Comparison of ENCODE assay signal across 2 cellular contexts in the genomic region with DNA sequence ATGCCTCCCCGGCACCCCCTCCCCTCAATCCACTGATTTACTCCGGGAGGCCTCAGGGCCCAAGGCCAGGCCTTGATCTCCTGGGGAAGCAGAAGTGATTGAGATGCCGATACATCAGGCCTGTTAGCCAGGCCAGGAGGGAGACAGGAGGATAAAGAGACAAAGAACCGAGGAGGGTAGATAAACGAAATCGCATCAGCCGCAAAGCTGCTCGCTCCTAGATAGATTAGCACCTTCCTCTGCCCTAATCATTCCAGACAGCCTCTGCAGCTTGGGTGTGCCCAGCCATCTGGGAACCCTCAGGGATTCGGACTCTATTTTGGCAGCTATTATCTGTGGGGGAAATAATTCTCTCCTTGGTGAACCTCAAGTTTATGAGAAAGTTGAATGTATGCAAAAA.
TF ChIP-seq lines count a peak whose summit lies in the region.

No MANE protein-coding gene starts in this region.

TF ChIP-seq in HEK293, 187 proteins besides CTCF, POLR2A, EP300 and RAD21 (continued from another document):
- TF ChIP-seq, protein P1, sequence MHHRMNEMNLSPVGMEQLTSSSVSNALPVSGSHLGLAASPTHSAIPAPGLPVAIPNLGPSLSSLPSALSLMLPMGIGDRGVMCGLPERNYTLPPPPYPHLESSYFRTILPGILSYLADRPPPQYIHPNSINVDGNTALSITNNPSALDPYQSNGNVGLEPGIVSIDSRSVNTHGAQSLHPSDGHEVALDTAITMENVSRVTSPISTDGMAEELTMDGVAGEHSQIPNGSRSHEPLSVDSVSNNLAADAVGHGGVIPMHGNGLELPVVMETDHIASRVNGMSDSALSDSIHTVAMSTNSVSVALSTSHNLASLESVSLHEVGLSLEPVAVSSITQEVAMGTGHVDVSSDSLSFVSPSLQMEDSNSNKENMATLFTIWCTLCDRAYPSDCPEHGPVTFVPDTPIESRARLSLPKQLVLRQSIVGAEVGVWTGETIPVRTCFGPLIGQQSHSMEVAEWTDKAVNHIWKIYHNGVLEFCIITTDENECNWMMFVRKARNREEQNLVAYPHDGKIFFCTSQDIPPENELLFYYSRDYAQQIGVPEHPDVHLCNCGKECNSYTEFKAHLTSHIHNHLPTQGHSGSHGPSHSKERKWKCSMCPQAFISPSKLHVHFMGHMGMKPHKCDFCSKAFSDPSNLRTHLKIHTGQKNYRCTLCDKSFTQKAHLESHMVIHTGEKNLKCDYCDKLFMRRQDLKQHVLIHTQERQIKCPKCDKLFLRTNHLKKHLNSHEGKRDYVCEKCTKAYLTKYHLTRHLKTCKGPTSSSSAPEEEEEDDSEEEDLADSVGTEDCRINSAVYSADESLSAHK (tag by site-specific recombination; IDR thresholded peaks at IDR 0.05) = no peak
- no peak for TF ChIP-seq ZNF324 (tag by site-specific recombination; IDR thresholded peaks at IDR 0.05)

TF ChIP-seq in K562, 482 proteins besides CTCF, POLR2A, EP300 and RAD21 (continued from another document and continues in another):
- TF ChIP-seq, protein P2, sequence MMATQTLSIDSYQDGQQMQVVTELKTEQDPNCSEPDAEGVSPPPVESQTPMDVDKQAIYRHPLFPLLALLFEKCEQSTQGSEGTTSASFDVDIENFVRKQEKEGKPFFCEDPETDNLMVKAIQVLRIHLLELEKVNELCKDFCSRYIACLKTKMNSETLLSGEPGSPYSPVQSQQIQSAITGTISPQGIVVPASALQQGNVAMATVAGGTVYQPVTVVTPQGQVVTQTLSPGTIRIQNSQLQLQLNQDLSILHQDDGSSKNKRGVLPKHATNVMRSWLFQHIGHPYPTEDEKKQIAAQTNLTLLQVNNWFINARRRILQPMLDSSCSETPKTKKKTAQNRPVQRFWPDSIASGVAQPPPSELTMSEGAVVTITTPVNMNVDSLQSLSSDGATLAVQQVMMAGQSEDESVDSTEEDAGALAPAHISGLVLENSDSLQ (IDR thresholded peaks at IDR 0.05) = peak; percentile 14; the same call in 1 of the 2 replicates
- TF ChIP-seq DPF2 (IDR thresholded peaks at IDR 0.05) = peak; percentile 54
- peak; percentile 95 for TF ChIP-seq POLR2AphosphoS5 (IDR thresholded peaks at IDR 0.05; ENCODE audit: control insufficient read depth, insufficient read depth, low read depth, low read length)
- peak; percentile 95 for TF ChIP-seq KLF16 (IDR thresholded peaks at IDR 0.05)
- no peak for TF ChIP-seq NR4A1 (CRISPR knock-in tag; IDR thresholded peaks at IDR 0.05)
- 0 out of 2 replicates have a peak, but pooled peaks have one; percentile 27 for TF ChIP-seq NR4A1 (tag; IDR thresholded peaks at IDR 0.05)
- no peak for TF ChIP-seq PHTF2 (CRISPR knock-in tag; IDR thresholded peaks at IDR 0.05)
- TF ChIP-seq BHLHE40 (IDR thresholded peaks at IDR 0.05; ENCODE audit: low read length) = peak; percentile 22; the same call in 1 of the 2 replicates
- TF ChIP-seq CREB1 (IDR thresholded peaks at IDR 0.05) = peak; percentile 29; the same call in 1 of the 2 replicates
- TF ChIP-seq CREB1 (CRISPR knock-in tag; IDR thresholded peaks at IDR 0.05) = no peak
- TF ChIP-seq TEAD4 (IDR thresholded peaks at IDR 0.05; ENCODE audit: low read length) = peak; percentile 96
- TF ChIP-seq TEAD4 (CRISPR knock-in tag; IDR thresholded peaks at IDR 0.05; ENCODE audit: borderline replicate concordance) = no peak
- TF ChIP-seq, protein P3, sequence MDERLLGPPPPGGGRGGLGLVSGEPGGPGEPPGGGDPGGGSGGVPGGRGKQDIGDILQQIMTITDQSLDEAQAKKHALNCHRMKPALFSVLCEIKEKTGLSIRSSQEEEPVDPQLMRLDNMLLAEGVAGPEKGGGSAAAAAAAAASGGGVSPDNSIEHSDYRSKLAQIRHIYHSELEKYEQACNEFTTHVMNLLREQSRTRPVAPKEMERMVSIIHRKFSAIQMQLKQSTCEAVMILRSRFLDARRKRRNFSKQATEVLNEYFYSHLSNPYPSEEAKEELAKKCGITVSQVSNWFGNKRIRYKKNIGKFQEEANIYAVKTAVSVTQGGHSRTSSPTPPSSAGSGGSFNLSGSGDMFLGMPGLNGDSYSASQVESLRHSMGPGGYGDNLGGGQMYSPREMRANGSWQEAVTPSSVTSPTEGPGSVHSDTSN (CRISPR knock-in tag; IDR thresholded peaks at IDR 0.05; ENCODE audit: low read depth) = no peak
- TF ChIP-seq, protein P3 (tag; conservative IDR thresholded peaks at IDR 0.05; ENCODE audit: low read depth) = 0 out of 2 replicates have a peak, but pooled peaks have one; percentile 19
- TF ChIP-seq MCM3 (IDR thresholded peaks at IDR 0.05) = no peak
- TF ChIP-seq RNF2 (IDR thresholded peaks at IDR 0.05) = peak; percentile 24; the same call in 1 of the 2 replicates
- TF ChIP-seq DMBX1 (CRISPR knock-in tag; IDR thresholded peaks at IDR 0.05; ENCODE audit: borderline replicate concordance) = peak; percentile 84; the same call in 1 of the 2 replicates
- TF ChIP-seq HOXB6 (CRISPR knock-in tag; IDR thresholded peaks at IDR 0.05; ENCODE audit: borderline replicate concordance) = no peak
- TF ChIP-seq, protein P4, sequence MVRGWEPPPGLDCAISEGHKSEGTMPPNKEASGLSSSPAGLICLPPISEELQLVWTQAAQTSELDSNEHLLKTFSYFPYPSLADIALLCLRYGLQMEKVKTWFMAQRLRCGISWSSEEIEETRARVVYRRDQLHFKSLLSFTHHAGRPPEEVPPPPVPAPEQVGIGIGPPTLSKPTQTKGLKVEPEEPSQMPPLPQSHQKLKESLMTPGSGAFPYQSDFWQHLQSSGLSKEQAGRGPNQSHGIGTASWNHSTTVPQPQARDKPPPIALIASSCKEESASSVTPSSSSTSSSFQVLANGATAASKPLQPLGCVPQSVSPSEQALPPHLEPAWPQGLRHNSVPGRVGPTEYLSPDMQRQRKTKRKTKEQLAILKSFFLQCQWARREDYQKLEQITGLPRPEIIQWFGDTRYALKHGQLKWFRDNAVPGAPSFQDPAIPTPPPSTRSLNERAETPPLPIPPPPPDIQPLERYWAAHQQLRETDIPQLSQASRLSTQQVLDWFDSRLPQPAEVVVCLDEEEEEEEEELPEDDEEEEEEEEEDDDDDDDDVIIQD (CRISPR knock-in tag; IDR thresholded peaks at IDR 0.05) = no peak
- 0 out of 2 replicates have a peak, but pooled peaks have one; percentile 14 for TF ChIP-seq MXI1 (IDR thresholded peaks at IDR 0.05; ENCODE audit: low read depth, low read length)
- TF ChIP-seq BCOR (IDR thresholded peaks at IDR 0.05) = peak; percentile 47; the same call in 1 of the 2 replicates
- peak; percentile 60 for TF ChIP-seq SMARCE1 (IDR thresholded peaks at IDR 0.05)
- peak; percentile 88 for TF ChIP-seq SMAD4 (CRISPR knock-in tag; conservative IDR thresholded peaks at IDR 0.05)
- TF ChIP-seq SMARCA4 (IDR thresholded peaks at IDR 0.05) = peak; percentile 72; the same call in 1 of the 2 replicates
- peak; percentile 56; the same call in 1 of the 2 replicates for TF ChIP-seq ZNF589 (CRISPR knock-in tag; IDR thresholded peaks at IDR 0.05; ENCODE audit: low read depth)
- TF ChIP-seq TAL1 (IDR thresholded peaks at IDR 0.05) = peak; percentile 92
- TF ChIP-seq, protein P5, sequence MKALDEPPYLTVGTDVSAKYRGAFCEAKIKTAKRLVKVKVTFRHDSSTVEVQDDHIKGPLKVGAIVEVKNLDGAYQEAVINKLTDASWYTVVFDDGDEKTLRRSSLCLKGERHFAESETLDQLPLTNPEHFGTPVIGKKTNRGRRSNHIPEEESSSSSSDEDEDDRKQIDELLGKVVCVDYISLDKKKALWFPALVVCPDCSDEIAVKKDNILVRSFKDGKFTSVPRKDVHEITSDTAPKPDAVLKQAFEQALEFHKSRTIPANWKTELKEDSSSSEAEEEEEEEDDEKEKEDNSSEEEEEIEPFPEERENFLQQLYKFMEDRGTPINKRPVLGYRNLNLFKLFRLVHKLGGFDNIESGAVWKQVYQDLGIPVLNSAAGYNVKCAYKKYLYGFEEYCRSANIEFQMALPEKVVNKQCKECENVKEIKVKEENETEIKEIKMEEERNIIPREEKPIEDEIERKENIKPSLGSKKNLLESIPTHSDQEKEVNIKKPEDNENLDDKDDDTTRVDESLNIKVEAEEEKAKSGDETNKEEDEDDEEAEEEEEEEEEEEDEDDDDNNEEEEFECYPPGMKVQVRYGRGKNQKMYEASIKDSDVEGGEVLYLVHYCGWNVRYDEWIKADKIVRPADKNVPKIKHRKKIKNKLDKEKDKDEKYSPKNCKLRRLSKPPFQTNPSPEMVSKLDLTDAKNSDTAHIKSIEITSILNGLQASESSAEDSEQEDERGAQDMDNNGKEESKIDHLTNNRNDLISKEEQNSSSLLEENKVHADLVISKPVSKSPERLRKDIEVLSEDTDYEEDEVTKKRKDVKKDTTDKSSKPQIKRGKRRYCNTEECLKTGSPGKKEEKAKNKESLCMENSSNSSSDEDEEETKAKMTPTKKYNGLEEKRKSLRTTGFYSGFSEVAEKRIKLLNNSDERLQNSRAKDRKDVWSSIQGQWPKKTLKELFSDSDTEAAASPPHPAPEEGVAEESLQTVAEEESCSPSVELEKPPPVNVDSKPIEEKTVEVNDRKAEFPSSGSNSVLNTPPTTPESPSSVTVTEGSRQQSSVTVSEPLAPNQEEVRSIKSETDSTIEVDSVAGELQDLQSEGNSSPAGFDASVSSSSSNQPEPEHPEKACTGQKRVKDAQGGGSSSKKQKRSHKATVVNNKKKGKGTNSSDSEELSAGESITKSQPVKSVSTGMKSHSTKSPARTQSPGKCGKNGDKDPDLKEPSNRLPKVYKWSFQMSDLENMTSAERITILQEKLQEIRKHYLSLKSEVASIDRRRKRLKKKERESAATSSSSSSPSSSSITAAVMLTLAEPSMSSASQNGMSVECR (CRISPR knock-in tag; IDR thresholded peaks at IDR 0.05) = no peak
- peak; percentile 74 for TF ChIP-seq PHB2 (IDR thresholded peaks at IDR 0.05; ENCODE audit: low read depth)
- TF ChIP-seq PML (IDR thresholded peaks at IDR 0.05; ENCODE audit: low read length) = peak; percentile 90
- TF ChIP-seq SOX6 (IDR thresholded peaks at IDR 0.05) = peak; percentile 86
- peak; percentile 57 to 86; a peak in 3 of 4 replicates for TF ChIP-seq RCOR1 (IDR thresholded peaks at IDR 0.05; ENCODE audit: borderline replicate concordance in 1 of 2, low read depth in 2 of 2, low read length in 2 of 2)
- TF ChIP-seq ZNF644 (tag; IDR thresholded peaks at IDR 0.05; ENCODE audit: low read depth) = peak; percentile 75; the same call in 1 of the 2 replicates
- TF ChIP-seq ZFX (CRISPR knock-in tag; IDR thresholded peaks at IDR 0.05) = 0 out of 2 replicates have a peak, but pooled peaks have one; percentile 32
- TF ChIP-seq FOXM1 (IDR thresholded peaks at IDR 0.05; ENCODE audit: low read depth) = peak; percentile 81; the same call in 1 of the 2 replicates
- no peak for TF ChIP-seq FOXM1 (CRISPR knock-in tag; IDR thresholded peaks at IDR 0.05; ENCODE audit: low read depth)
- TF ChIP-seq CCNT2 (IDR thresholded peaks at IDR 0.05; ENCODE audit: borderline replicate concordance, extremely low read depth, insufficient read length, low read depth, low read length) = peak; percentile 34
- TF ChIP-seq TRIM24 (IDR thresholded peaks at IDR 0.05) = peak; percentile 91 to 95
- TF ChIP-seq MCM2 (IDR thresholded peaks at IDR 0.05; ENCODE audit: low read depth) = no peak
- TF ChIP-seq KDM1A (IDR thresholded peaks at IDR 0.05) = peak; percentile 83
- peak; percentile 60; the same call in 1 of the 2 replicates for TF ChIP-seq ZNF274 (IDR thresholded peaks at IDR 0.05; ENCODE audit: borderline replicate concordance, low read depth, low read length)
- no peak for TF ChIP-seq ZNF124 (CRISPR knock-in tag; IDR thresholded peaks at IDR 0.05)
- TF ChIP-seq, protein P6, sequence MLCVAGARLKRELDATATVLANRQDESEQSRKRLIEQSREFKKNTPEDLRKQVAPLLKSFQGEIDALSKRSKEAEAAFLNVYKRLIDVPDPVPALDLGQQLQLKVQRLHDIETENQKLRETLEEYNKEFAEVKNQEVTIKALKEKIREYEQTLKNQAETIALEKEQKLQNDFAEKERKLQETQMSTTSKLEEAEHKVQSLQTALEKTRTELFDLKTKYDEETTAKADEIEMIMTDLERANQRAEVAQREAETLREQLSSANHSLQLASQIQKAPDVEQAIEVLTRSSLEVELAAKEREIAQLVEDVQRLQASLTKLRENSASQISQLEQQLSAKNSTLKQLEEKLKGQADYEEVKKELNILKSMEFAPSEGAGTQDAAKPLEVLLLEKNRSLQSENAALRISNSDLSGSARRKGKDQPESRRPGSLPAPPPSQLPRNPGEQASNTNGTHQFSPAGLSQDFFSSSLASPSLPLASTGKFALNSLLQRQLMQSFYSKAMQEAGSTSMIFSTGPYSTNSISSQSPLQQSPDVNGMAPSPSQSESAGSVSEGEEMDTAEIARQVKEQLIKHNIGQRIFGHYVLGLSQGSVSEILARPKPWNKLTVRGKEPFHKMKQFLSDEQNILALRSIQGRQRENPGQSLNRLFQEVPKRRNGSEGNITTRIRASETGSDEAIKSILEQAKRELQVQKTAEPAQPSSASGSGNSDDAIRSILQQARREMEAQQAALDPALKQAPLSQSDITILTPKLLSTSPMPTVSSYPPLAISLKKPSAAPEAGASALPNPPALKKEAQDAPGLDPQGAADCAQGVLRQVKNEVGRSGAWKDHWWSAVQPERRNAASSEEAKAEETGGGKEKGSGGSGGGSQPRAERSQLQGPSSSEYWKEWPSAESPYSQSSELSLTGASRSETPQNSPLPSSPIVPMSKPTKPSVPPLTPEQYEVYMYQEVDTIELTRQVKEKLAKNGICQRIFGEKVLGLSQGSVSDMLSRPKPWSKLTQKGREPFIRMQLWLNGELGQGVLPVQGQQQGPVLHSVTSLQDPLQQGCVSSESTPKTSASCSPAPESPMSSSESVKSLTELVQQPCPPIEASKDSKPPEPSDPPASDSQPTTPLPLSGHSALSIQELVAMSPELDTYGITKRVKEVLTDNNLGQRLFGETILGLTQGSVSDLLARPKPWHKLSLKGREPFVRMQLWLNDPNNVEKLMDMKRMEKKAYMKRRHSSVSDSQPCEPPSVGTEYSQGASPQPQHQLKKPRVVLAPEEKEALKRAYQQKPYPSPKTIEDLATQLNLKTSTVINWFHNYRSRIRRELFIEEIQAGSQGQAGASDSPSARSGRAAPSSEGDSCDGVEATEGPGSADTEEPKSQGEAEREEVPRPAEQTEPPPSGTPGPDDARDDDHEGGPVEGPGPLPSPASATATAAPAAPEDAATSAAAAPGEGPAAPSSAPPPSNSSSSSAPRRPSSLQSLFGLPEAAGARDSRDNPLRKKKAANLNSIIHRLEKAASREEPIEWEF (CRISPR knock-in tag; IDR thresholded peaks at IDR 0.05) = 0 out of 2 replicates have a peak, but pooled peaks have one; percentile 37
- peak; percentile 82 for TF ChIP-seq MEIS2 (IDR thresholded peaks at IDR 0.05; ENCODE audit: partially characterized antibody)
